In genomic region chr1:21337010-21337437, GRCh38 we compare ENCODE assay signal across 9 cellular contexts. TPM values are rescaled to one million over a fixed set of nuclear protein-coding genes. Genes with fewer than 3 reads are reported as not detected.
A peak's percentile ranks its signal among the peaks of the same experiment; 100 is the strongest.
DNase-seq lines count a peak whose midpoint lies in the region; ATAC-seq and TF ChIP-seq lines count a peak whose summit lies in the region.
"Had no signal": no experiment of that assay in that cellular context is flagged by ENCODE, and none has a peak within 500 bp of the region (broad histone marks: within the 10 kb centered on the region; RNA-seq: fewer than 3 reads in every experiment).

No MANE protein-coding gene starts in this region.

- no peak overlapping the region for H3K27ac ChIP-seq in CD4-positive, alpha-beta memory T cell (ENCODE audit: low read depth, low read length)
- H3K27ac ChIP-seq in RWPE1, result peak overlapping the region; percentile 82
- H3K27ac ChIP-seq in fibroblast of lung (ENCODE audit: insufficient read depth, low read length), result peak overlapping the region; percentile 89
- H3K27ac ChIP-seq in smooth muscle cell (ENCODE audit: low read depth), result peak overlapping the region; percentile 73

- H3F3A ChIP-seq in smooth muscle cell (ENCODE audit: low read depth), result peaks cover 19% of the 10 kb centered on the region

- ATAC-seq in HG03095 (IDR thresholded peaks at IDR 0.05; ENCODE audit: unreplicated experiment), result no peak

- no peak overlapping the region for H3K4me3 ChIP-seq in CD4-positive, alpha-beta memory T cell (ENCODE audit: low read length in 2 of 2)
- H3K4me3 ChIP-seq in fibroblast of lung (replicated peaks in 1 of 4; ENCODE audit: control extremely low read depth in 1 of 4, insufficient read depth in 1 of 4, low read depth in 3 of 4, low read length in 4 of 4) (no peak overlapping the region), smooth muscle cell (no peak overlapping the region)

- H3K4me1 Mint-ChIP-seq in CD4-positive, alpha-beta memory T cell, result peaks cover 59 to 98% (median 83%) of the 10 kb centered on the region in 4 donors

- peaks cover 6% of the 10 kb centered on the region in 2 donors for H3K36me3 Mint-ChIP-seq in CD4-positive, alpha-beta memory T cell

- no peaks in the 10 kb centered on the region for H3K27me3 Mint-ChIP-seq in CD4-positive, alpha-beta memory T cell

- peaks cover 94% of the 10 kb centered on the region for H3K4me1 ChIP-seq in CD4-positive, alpha-beta memory T cell (ENCODE audit: insufficient read depth, low read length)
- peaks cover 54% of the 10 kb centered on the region for H3K4me1 ChIP-seq in fibroblast of lung (ENCODE audit: control insufficient read depth, extremely low read depth, insufficient read depth, low read length)
- peaks cover 20% of the 10 kb centered on the region for H3K4me1 ChIP-seq in smooth muscle cell (ENCODE audit: low read depth)

- WGBS in smooth muscle cell (ENCODE audit: low lambda C conversion rate), result 8% methylated on average over 8 of the region's 8 CpGs

- no peaks in the 10 kb centered on the region for H3K9me3 ChIP-seq in CD4-positive, alpha-beta memory T cell (ENCODE audit: control insufficient read depth in 1 of 2, low read length in 2 of 2)
- H3K9me3 ChIP-seq in fibroblast of lung (ENCODE audit: control insufficient read depth, insufficient read depth, low read depth, low read length), result no peaks in the 10 kb centered on the region
- no peaks in the 10 kb centered on the region for H3K9me3 ChIP-seq in smooth muscle cell (replicated peaks; ENCODE audit: low read depth)

- peak overlapping the region in 1 of 8 donors; percentile 26 for H3K4me3 Mint-ChIP-seq in CD4-positive, alpha-beta memory T cell

- peak overlapping the region; percentile 46 for H3K4me2 ChIP-seq in fibroblast of lung (ENCODE audit: extremely low read depth, insufficient read depth, low read length)
- peak overlapping the region; percentile 63 for H3K4me2 ChIP-seq in smooth muscle cell

- H4K20me1 ChIP-seq in fibroblast of lung (ENCODE audit: control insufficient read depth, extremely low read depth, insufficient read depth, low read length) (no peaks in the 10 kb centered on the region), smooth muscle cell (ENCODE audit: low read depth) (peaks cover 59% of the 10 kb centered on the region)

- peaks cover 4% of the 10 kb centered on the region for H3K36me3 ChIP-seq in CD4-positive, alpha-beta memory T cell (ENCODE audit: insufficient read depth, low read length)
- H3K36me3 ChIP-seq in fibroblast of lung (ENCODE audit: control insufficient read depth, insufficient read depth, low read length) (no peaks in the 10 kb centered on the region), smooth muscle cell (ENCODE audit: low read depth) (no peaks in the 10 kb centered on the region)

- H3K9me3 Mint-ChIP-seq in CD4-positive, alpha-beta memory T cell, result no peaks in the 10 kb centered on the region

- H3K9ac ChIP-seq in fibroblast of lung (ENCODE audit: insufficient read depth, low read length), result no peak overlapping the region
- no peak overlapping the region for H3K9ac ChIP-seq in smooth muscle cell (ENCODE audit: low read depth)

- intact Hi-C loops in CD4-positive, alpha-beta memory T cell (cut with micrococcal nuclease), result no loop called here

- CTCF ChIA-PET in CD4-positive, alpha-beta memory T cell (lab: Charles Lee; ENCODE audit: partially characterized antibody), result interaction anchor here (1.0 to 8.1 kb wide), 9 partner anchors 8 to 104 kb away, joined by 3 to 100 read pairs (median 16); no protein-coding TSS in a partner anchor
- CTCF ChIA-PET in RWPE1 (lab: Yijun Ruan, JAX), result interaction anchor here (1.1 kb wide), 1 partner anchor 31 kb away, joined by 6 read pairs; no protein-coding TSS in a partner anchor

- H2AFZ ChIP-seq in fibroblast of lung (ENCODE audit: low read length), result no peak overlapping the region
- no peak overlapping the region for H2AFZ ChIP-seq in smooth muscle cell (ENCODE audit: low read depth)

- TF ChIP-seq CTCF in RWPE1 (conservative IDR thresholded peaks at IDR 0.05; ENCODE audit: low read depth) (no peak), fibroblast of lung (conservative IDR thresholded peaks at IDR 0.05 in 1 of 2, IDR thresholded peaks at IDR 0.05 in 1 of 2; ENCODE audit: low read depth in 1 of 2, low read length in 2 of 2) (no peak), smooth muscle cell (IDR thresholded peaks at IDR 0.05; ENCODE audit: borderline replicate concordance, insufficient read depth, poor library complexity, severe bottlenecking) (no peak)

- DNase-seq in CD4-positive, alpha-beta memory T cell, result no peak
- no peak for DNase-seq in RWPE1 (ENCODE audit: low spot score)
- no peak for DNase-seq in fibroblast of lung (ENCODE audit: low read depth in 2 of 2)
- DNase-seq in smooth muscle cell (lab: John Stamatoyannopoulos, UW; ENCODE audit: unreplicated experiment), result no peak
- DNase-seq in GOT3 (lab: John Stamatoyannopoulos, UW), result no peak
- no peak for DNase-seq in NCI-H345 (lab: John Stamatoyannopoulos, UW)
- DNase-seq: hippocampal formation, NCI-H510A had no signal

- POLR2A ChIA-PET in CD4-positive, alpha-beta memory T cell (lab: Charles Lee; ENCODE audit: partially characterized antibody), result interaction anchor here (1.2 to 11.8 kb wide), 6 partner anchors 7 to 57 kb away, joined by 3 to 267 read pairs (median 16); partner anchors contain the start of gene ECE1
- POLR2A ChIA-PET in RWPE1 (lab: Yijun Ruan, JAX; ENCODE audit: low non-redundant PET), result no interaction called here

- H3K27me3 ChIP-seq in CD4-positive, alpha-beta memory T cell (ENCODE audit: insufficient read depth, low read length), result no peaks in the 10 kb centered on the region
- H3K27me3 ChIP-seq in fibroblast of lung (ENCODE audit: control insufficient read depth, insufficient read depth, low read length) (no peaks in the 10 kb centered on the region), smooth muscle cell (ENCODE audit: low read depth) (no peaks in the 10 kb centered on the region)

- H3K79me2 ChIP-seq in fibroblast of lung (ENCODE audit: control insufficient read depth, insufficient read depth, low read length) (peaks cover 76% of the 10 kb centered on the region), smooth muscle cell (ENCODE audit: low read depth) (peaks cover 91% of the 10 kb centered on the region)

- H3K27ac Mint-ChIP-seq in CD4-positive, alpha-beta memory T cell, result peak overlapping the region in 6 of 7 donors; percentile 1 to 77 (median 40)

RNA-seq across cellular contexts. Expression of gene ECE1, which starts 46.8 kb away (rescaled TPM):
- 100 to 1,000 TPM in 1 of 2 experiments, 10 to 100 TPM in 1; 86.0 to 104 TPM for total RNA-seq in CD4-positive, alpha-beta memory T cell
- 10 to 100 TPM; 10.0 to 65.2 TPM for polyA plus RNA-seq in CD4-positive, alpha-beta memory T cell
- total RNA-seq in fibroblast of lung (57.3 and 138 TPM in 2 replicates), smooth muscle cell (63.8 and 129 TPM in 2 replicates)
- polyA plus RNA-seq in fibroblast of lung (131 and 137 TPM in 2 replicates), smooth muscle cell (101 and 108 TPM in 2 replicates)
- polyA plus RNA-seq in fibroblast of lung (2012), result 145 and 152 TPM in 2 replicates
- 228 and 250 TPM in 2 replicates for polyA minus RNA-seq in fibroblast of lung (ENCODE audit: low replicate concordance)
